Comparison of ENCODE assay signal across 8 cellular contexts in genomic region chr11:68841718-68842426, GRCh38. TPM values are rescaled to one million over a fixed set of nuclear protein-coding genes. Genes with fewer than 3 reads are reported as not detected.
DNase-seq lines count a peak whose midpoint lies in the region; ATAC-seq and TF ChIP-seq lines count a peak whose summit lies in the region.

TSS of gene CPT1A (minus strand) at chr11:68841916. CDS start at chr11:68815474, 26,442 bp downstream.

- CTCF ChIA-PET in HEK293 (lab: Yijun Ruan, JAX), result no interaction called here
- CTCF ChIA-PET in activated CD4-positive, alpha-beta memory T cell treated with anti-CD3 and anti-CD28 coated beads, Interleukin-2, amount 10 ng/mL, durations not matched to agents 7 days and 5 days (lab: Charles Lee), result interaction anchor here (1.2 to 2.4 kb wide), 2 partner anchors 11 to 43 kb away, joined by 4 to 13 read pairs; no protein-coding TSS in a partner anchor

- H3K27ac Mint-ChIP-seq in activated CD4-positive, alpha-beta memory T cell treated with anti-CD3 and anti-CD28 coated beads, Interleukin-2, amount 10 ng/mL, durations not matched to agents 7 days and 5 days, result peak within 1 kb of the TSS; percentile 74

- peaks cover 3% of the 10 kb centered on the region for H3K36me3 Mint-ChIP-seq in activated CD4-positive, alpha-beta memory T cell treated with anti-CD3 and anti-CD28 coated beads, Interleukin-2, amount 10 ng/mL, durations not matched to agents 7 days and 5 days (ENCODE audit: low read depth)

- H3K9me3 ChIP-seq in HEK293 (ENCODE audit: control insufficient read depth, insufficient read depth, low read depth, low read length) (no peaks in the 10 kb centered on the region), lung (ENCODE audit: control insufficient read depth in 2 of 2, insufficient read depth in 1 of 2, low read length in 1 of 2) (no peaks in the 10 kb centered on the region)

- peaks cover 52% of the 10 kb centered on the region for H3K4me1 Mint-ChIP-seq in activated CD4-positive, alpha-beta memory T cell treated with anti-CD3 and anti-CD28 coated beads, Interleukin-2, amount 10 ng/mL, durations not matched to agents 7 days and 5 days

- TF ChIP-seq CTCF in HEK293 (tag by site-specific recombination; IDR thresholded peaks at IDR 0.05), result no peak
- no peak for TF ChIP-seq CTCF in lung (IDR thresholded peaks at IDR 0.05; ENCODE audit: control extremely low read depth, extremely low read depth)

- H3K9me3 Mint-ChIP-seq in activated CD4-positive, alpha-beta memory T cell treated with anti-CD3 and anti-CD28 coated beads, Interleukin-2, amount 10 ng/mL, durations not matched to agents 7 days and 5 days, result no peaks in the 10 kb centered on the region

- H3K27me3 Mint-ChIP-seq in activated CD4-positive, alpha-beta memory T cell treated with anti-CD3 and anti-CD28 coated beads, Interleukin-2, amount 10 ng/mL, durations not matched to agents 7 days and 5 days, result peaks cover 4% of the 10 kb centered on the region

- no peaks in the 10 kb centered on the region for H3K27me3 ChIP-seq in lung (ENCODE audit: control insufficient read depth, insufficient read depth)

- H3K27ac ChIP-seq in HEK293 (ENCODE audit: extremely low read depth, low read depth, low read length) (no peak within 1 kb of the TSS; the same call in 1 of the 2 replicates), lung (ENCODE audit: low read depth in 1 of 2, low read length in 1 of 2) (peak within 1 kb of the TSS; percentile 70 to 98)

- H3K4me3 ChIP-seq in HEK293 (ENCODE audit: low read depth, low read length) (peak within 1 kb of the TSS; percentile 53), lung (peak within 1 kb of the TSS; percentile 85)

- whole genome bisulfite sequencing in lung, 2 donors, result 5 to 8% methylated on average over 42 to 82 of the region's 82 CpGs

- peak within 1 kb of the TSS; percentile 82 for H3K4me3 Mint-ChIP-seq in activated CD4-positive, alpha-beta memory T cell treated with anti-CD3 and anti-CD28 coated beads, Interleukin-2, amount 10 ng/mL, durations not matched to agents 7 days and 5 days

- H3K4me1 ChIP-seq in HEK293 (ENCODE audit: control insufficient read depth, insufficient read depth, low read length) (peaks cover 3% of the 10 kb centered on the region; the same call in 1 of the 2 replicates), lung (ENCODE audit: control insufficient read depth in 2 of 2, insufficient read depth in 2 of 2, low read length in 2 of 2) (peaks cover 6 to 25% of the 10 kb centered on the region in 2 donors)

- H3K36me3 ChIP-seq in HEK293 (ENCODE audit: control insufficient read depth in 2 of 2, insufficient read depth in 1 of 2, low read length in 2 of 2) (peaks cover 0 to 2% of the 10 kb centered on the region in 2 experiments; a peak in 1 of 3 replicates), lung (ENCODE audit: control insufficient read depth in 2 of 2, insufficient read depth in 2 of 2, low read length in 2 of 2) (no peaks in the 10 kb centered on the region)

- POLR2A ChIA-PET in HEK293 (lab: Yijun Ruan, JAX), result no interaction called here
- POLR2A ChIA-PET in activated CD4-positive, alpha-beta memory T cell treated with anti-CD3 and anti-CD28 coated beads, Interleukin-2, amount 10 ng/mL, durations not matched to agents 7 days and 5 days (lab: Charles Lee), result interaction anchor here (0.7 to 1.5 kb wide), 4 partner anchors 8 to 210 kb away, joined by 3 to 5 read pairs (median 4); partner anchors contain the start of genes IGHMBP2 and MRPL21

- DNase-seq in COLO668 (lab: John Stamatoyannopoulos, UW; ENCODE audit: unreplicated experiment), result peak; percentile 82
- peak; percentile 76 for DNase-seq in NCI-H510A treated with DMSO at 0.1 percent for 48 hours (lab: John Stamatoyannopoulos, UW)
- peak; percentile 80 for DNase-seq in activated CD4-positive, alpha-beta memory T cell treated with anti-CD3 and anti-CD28 coated beads, Interleukin-2, amount 10 ng/mL, durations not matched to agents 7 days and 5 days
- DNase-seq in effector CD8-positive, alpha-beta T cell (lab: John Stamatoyannopoulos, UW), result peak; percentile 49
- peak; percentile 68 for DNase-seq in lung (ENCODE audit: low spot score)
- DNase-seq in stimulated activated CD8-positive, alpha-beta memory T cell treated with anti-CD3 and anti-CD28 coated beads, Interleukin-12 subunit alpha, Interleukin-12 subunit beta, amount 100 ng/mL, for 4 hours (ENCODE audit: low read depth), result peak; percentile 55

- ATAC-seq in lung (ENCODE audit: insufficient read depth, low FRiP score) (peak; percentile 45), GM21528 (IDR thresholded peaks at IDR 0.05; ENCODE audit: low FRiP score, unreplicated experiment) (no peak)

TF ChIP-seq in HEK293, 187 proteins besides CTCF, POLR2A, EP300 and RAD21:
- TF ChIP-seq PRDM10 (tag by site-specific recombination; IDR thresholded peaks at IDR 0.05) (no peak), TCF7L2 (IDR thresholded peaks at IDR 0.05; ENCODE audit: borderline replicate concordance, low read depth, low read length) (no peak), BCL11B (tag by site-specific recombination; IDR thresholded peaks at IDR 0.05; ENCODE audit: low read depth) (no peak), ZBTB26 (tag by site-specific recombination; optimal IDR thresholded peaks at IDR 0.05) (peak; percentile 29), ZNF37A (tag by site-specific recombination; IDR thresholded peaks at IDR 0.05) (peak; percentile 68), PBX3 (CRISPR knock-in tag; IDR thresholded peaks at IDR 0.05) (0 out of 2 replicates have a peak, but pooled peaks have one; percentile 42), ZNF335 (tag by site-specific recombination; conservative IDR thresholded peaks at IDR 0.05) (peak; percentile 63), ZNF571 (tag by site-specific recombination; IDR thresholded peaks at IDR 0.05) (no peak)
TF ChIP-seq in HEK293: peak in this region for 4.

RNA-seq across cellular contexts. Expression of gene CPT1A, which starts in this region (rescaled TPM):
- 10 to 100 TPM; 50.2 to 51.1 TPM for total RNA-seq in activated CD4-positive, alpha-beta memory T cell treated with anti-CD3 and anti-CD28 coated beads, Interleukin-2, amount 10 ng/mL, durations not matched to agents 7 days and 5 days
- 10 to 100 TPM; 19.4 to 51.7 TPM for total RNA-seq in lung
- 10 to 100 TPM; 17.0 to 17.4 TPM for polyA plus RNA-seq in lung
